ENCODE assay signal across 8 cellular contexts in the genomic region with DNA sequence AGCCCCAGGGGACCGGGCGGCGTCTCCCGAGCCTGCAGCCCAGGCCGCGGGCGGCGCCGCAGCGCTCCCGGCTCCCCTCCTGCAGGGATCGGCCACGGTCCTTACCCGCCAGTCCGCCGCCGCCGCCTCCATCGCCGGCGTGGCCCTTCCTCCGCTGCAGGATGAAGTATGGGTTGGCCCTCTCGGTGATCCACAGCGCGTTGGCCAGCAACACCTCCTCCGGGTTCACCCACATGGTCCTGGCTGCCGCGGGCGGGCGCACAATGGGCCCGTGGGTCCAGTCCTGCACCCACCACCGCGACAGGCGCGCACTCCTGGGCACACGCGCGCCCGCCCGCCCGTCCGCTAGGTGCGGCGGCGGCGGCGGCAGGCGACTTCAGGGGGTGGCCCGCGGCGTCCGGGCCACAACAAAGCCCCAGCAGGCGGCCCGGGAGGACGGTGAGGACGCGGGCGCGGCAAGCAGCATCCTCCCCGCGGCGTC. TPM values are rescaled to one million over a fixed set of nuclear protein-coding genes. Genes with fewer than 3 reads are reported as not detected.
A peak's percentile ranks its signal among the peaks of the same experiment; 100 is the strongest.
DNase-seq lines count a peak whose midpoint lies in the region; ATAC-seq lines count a peak whose summit lies in the region.

No MANE protein-coding gene starts in this region.

- peak overlapping the region; percentile 49 for H3K4me3 Mint-ChIP-seq in activated CD4-positive, alpha-beta T cell treated with anti-CD3 and anti-CD28 coated beads for 36 hours
- H3K4me3 Mint-ChIP-seq in activated T-helper 17 cell treated with anti-CD3 and anti-CD28 coated beads, Interleukin-2, amount 50 U/mL, for 72 hours: no peak overlapping the region

- H3K9ac ChIP-seq in HUES64 (ENCODE audit: low read depth, low read length): peak overlapping the region; percentile 55

- H3K27me3 Mint-ChIP-seq in activated CD4-positive, alpha-beta T cell treated with anti-CD3 and anti-CD28 coated beads for 36 hours: peaks cover 58% of the 10 kb centered on the region
- peaks cover 53% of the 10 kb centered on the region for H3K27me3 Mint-ChIP-seq in activated T-helper 17 cell treated with anti-CD3 and anti-CD28 coated beads, Interleukin-2, amount 50 U/mL, for 72 hours

- no peak overlapping the region for H3K27ac Mint-ChIP-seq in activated CD4-positive, alpha-beta T cell treated with anti-CD3 and anti-CD28 coated beads for 36 hours
- H3K27ac Mint-ChIP-seq in activated T-helper 17 cell treated with anti-CD3 and anti-CD28 coated beads, Interleukin-2, amount 50 U/mL, for 72 hours: no peak overlapping the region

- H3K27me3 ChIP-seq in HUES64 (ENCODE audit: insufficient read depth, low read length): peaks cover 86% of the 10 kb centered on the region

- H3K9me3 ChIP-seq in HUES64 (ENCODE audit: insufficient read depth, low read depth, low read length): no peaks in the 10 kb centered on the region

- no peaks in the 10 kb centered on the region for H3K36me3 ChIP-seq in HUES64 (ENCODE audit: insufficient read depth, low read length)

- no peaks in the 10 kb centered on the region for H3K9me3 Mint-ChIP-seq in activated CD4-positive, alpha-beta T cell treated with anti-CD3 and anti-CD28 coated beads for 36 hours (ENCODE audit: low read depth)
- H3K9me3 Mint-ChIP-seq in activated T-helper 17 cell treated with anti-CD3 and anti-CD28 coated beads, Interleukin-2, amount 50 U/mL, for 72 hours: no peaks in the 10 kb centered on the region

- under 1% methylated on average over 62 of the region's 62 CpGs for WGBS in HUES64

- H3K27ac ChIP-seq in HUES64 (ENCODE audit: low read depth, low read length): no peak overlapping the region

- H3K4me1 ChIP-seq in HUES64 (ENCODE audit: insufficient read depth, low read length): peaks cover 9% of the 10 kb centered on the region; the same call in 1 of the 2 replicates

- intact Hi-C loops in activated CD4-positive, alpha-beta T cell treated with anti-CD3 and anti-CD28 coated beads for 36 hours (cut with DNase I, micrococcal nuclease): no loop called here
- intact Hi-C loops in Right ventricle myocardium inferior (cut with DNase I): loop anchor here (5.0 kb wide), 2 partner anchors 96 to 119 kb away; no protein-coding TSS in a partner anchor

- POLR2A ChIA-PET in activated CD4-positive, alpha-beta T cell treated with anti-CD3 and anti-CD28 coated beads for 36 hours (lab: Charles Lee): no interaction called here

- peaks cover 4% of the 10 kb centered on the region for H3K4me1 Mint-ChIP-seq in activated CD4-positive, alpha-beta T cell treated with anti-CD3 and anti-CD28 coated beads for 36 hours
- H3K4me1 Mint-ChIP-seq in activated T-helper 17 cell treated with anti-CD3 and anti-CD28 coated beads, Interleukin-2, amount 50 U/mL, for 72 hours: no peaks in the 10 kb centered on the region

- no peaks in the 10 kb centered on the region for H3K36me3 Mint-ChIP-seq in activated CD4-positive, alpha-beta T cell treated with anti-CD3 and anti-CD28 coated beads for 36 hours (ENCODE audit: low read depth)
- H3K36me3 Mint-ChIP-seq in activated T-helper 17 cell treated with anti-CD3 and anti-CD28 coated beads, Interleukin-2, amount 50 U/mL, for 72 hours (ENCODE audit: low read depth): no peaks in the 10 kb centered on the region

- CTCF ChIA-PET in activated CD4-positive, alpha-beta T cell treated with anti-CD3 and anti-CD28 coated beads for 36 hours (lab: Charles Lee): interaction anchor here (0.6 kb wide), 1 partner anchor 9 kb away, joined by 3 read pairs; no protein-coding TSS in a partner anchor

- peak overlapping the region; percentile 64 for H3K4me3 ChIP-seq in HUES64 (ENCODE audit: low read length)

- DNase-seq in activated CD4-positive, alpha-beta T cell treated with anti-CD3 and anti-CD28 coated beads for 36 hours: peak; percentile 26
- DNase-seq in activated CD4-positive, alpha-beta T cell treated with anti-CD3 and anti-CD28 coated beads, Interleukin-2, amount 50 U/mL, for 4 hours: no peak
- DNase-seq in Right ventricle myocardium inferior (ENCODE audit: missing footprints) (peak; percentile 78), nucleus accumbens (lab: John Stamatoyannopoulos, UW) (peak in 34 of 56 donors; percentile 1 to 56 (median 20)), GOT3 (lab: John Stamatoyannopoulos, UW) (no peak)

- ATAC-seq in activated CD4-positive, alpha-beta T cell treated with anti-CD3 and anti-CD28 coated beads for 36 hours: peak; percentile 63
- ATAC-seq in GM21576 (IDR thresholded peaks at IDR 0.05; ENCODE audit: unreplicated experiment) (peak; percentile 48), Right ventricle myocardium inferior (peak; percentile 55)
- peak; percentile 45 for ATAC-seq in activated T-helper 17 cell treated with anti-CD3 and anti-CD28 coated beads, Interleukin-2, amount 50 U/mL, for 72 hours (replicated peaks)

RNA-seq across cellular contexts. Expression of a gene that starts 0.3 kb away (rescaled TPM):
- under 1 TPM; 0.07 to 0.11 TPM for total RNA-seq in activated CD4-positive, alpha-beta T cell treated with anti-CD3 and anti-CD28 coated beads for 36 hours
- 2.6 TPM for polyA plus RNA-seq in HUES64 (2013, experiment 1 of 2)
- polyA plus RNA-seq in HUES64 (2013, experiment 2 of 2): 3.7 TPM
- total RNA-seq in activated T-helper 17 cell treated with anti-CD3 and anti-CD28 coated beads, Interleukin-2, amount 50 U/mL, for 72 hours: under 1 TPM in 1 of 2 donors, not detected in 1; 0.05 TPM
- total RNA-seq in Right ventricle myocardium inferior: 11.1 TPM

Comparison
In these comparisons a context has a peak if more than half of its experiments do, and no peak if none do; other contexts are left out.
1. DNase-seq: peak in activated CD4-positive, alpha-beta T cell treated with anti-CD3 and anti-CD28 coated beads for 36 hours (single experiment), Right ventricle myocardium inferior (single experiment) and nucleus accumbens (34 of 56); none in activated CD4-positive, alpha-beta T cell treated with anti-CD3 and anti-CD28 coated beads, Interleukin-2, amount 50 U/mL, for 4 hours (0 of 2) and GOT3 (single experiment).
2. Peak in every context shown above with its lines, with median percentiles within 50 percentile points of each other: ATAC-seq.